18 cellular contexts compared by ENCODE assay signal in genomic region chr1:225242611-225243010, GRCh38.
"Had no signal": no experiment of that assay in that cellular context is flagged by ENCODE, and none has a peak within 500 bp of the region (broad histone marks: within the 10 kb centered on the region; RNA-seq: fewer than 3 reads in every experiment).

No MANE protein-coding gene starts in this region.

- H3K4me2 ChIP-seq: SK-N-SH had no signal

- H3K9me3 ChIP-seq: MG63, SK-N-SH had no signal

- ATAC-seq: T-cell had no signal

- DNase-seq: IMR-90, Karpas-422, KG1, MG63, NCI-H1092 treated with DMSO at 0.1 percent for 48 hours, NCI-H146, NCI-H1694 treated with DMSO at 0.1 percent for 48 hours, NCI-H2171, NCI-H226, NCI-H446, NCI-H510A, NCI-H524 treated with DMSO at 0.1 percent for 48 hours, NCI-H82, Right ventricle myocardium superior, RPMI8226, SK-N-SH, SW 1271, T-cell had no signal

- H3K36me3 ChIP-seq: MG63 had no signal

- H3K9ac ChIP-seq: SK-N-SH had no signal

- H3K4me3 ChIP-seq: MG63 had no signal

- H3K27me3 ChIP-seq: MG63 had no signal
